Comparison of ENCODE assay signal across 8 cellular contexts in the genomic region with DNA sequence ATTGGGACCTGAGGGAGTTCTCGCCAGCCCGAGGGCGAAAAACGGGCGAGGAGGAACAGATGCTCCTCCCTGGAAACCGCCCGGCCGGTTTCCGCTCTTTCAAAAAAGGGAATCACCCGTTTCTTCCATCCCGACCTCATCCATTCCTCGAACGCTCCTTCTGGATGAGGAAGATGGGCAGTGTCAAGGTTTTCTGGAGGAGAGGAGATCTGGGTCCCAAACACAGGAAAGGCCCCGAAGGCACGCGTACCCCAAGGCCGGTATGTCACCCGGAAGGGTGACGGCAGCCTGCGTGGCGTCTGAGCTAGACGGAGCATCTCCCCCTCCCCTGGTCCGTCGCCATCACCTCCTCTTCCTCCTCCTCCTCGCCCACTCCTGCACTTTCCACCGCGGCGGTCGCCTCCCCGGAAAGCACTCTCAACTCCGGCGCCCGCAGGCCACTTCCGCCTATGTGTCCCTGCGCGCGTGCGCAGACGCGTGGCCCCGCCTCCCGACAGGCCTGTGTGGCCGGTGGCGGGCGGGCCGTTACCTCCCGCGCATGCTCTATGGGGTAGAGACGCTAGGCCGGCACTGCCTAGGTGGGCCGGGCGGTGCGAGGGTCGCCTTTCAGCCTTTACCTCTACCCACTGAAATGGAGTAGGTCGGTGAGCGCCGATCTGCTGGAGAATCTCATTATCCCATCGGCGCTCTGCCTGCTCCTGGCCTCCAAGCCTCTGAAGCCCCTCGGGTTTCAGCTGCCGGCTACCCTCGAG. TPM values are rescaled to one million over a fixed set of nuclear protein-coding genes. Genes with fewer than 3 reads are reported as not detected.
DNase-seq lines count a peak whose midpoint lies in the region; ATAC-seq and TF ChIP-seq lines count a peak whose summit lies in the region.

SLC35B3 (minus strand) TSS at position 453 of the 752 bp plus-strand sequence.

- H3K4me1 ChIP-seq in H9 (ENCODE audit: insufficient read depth, low read length), result no peaks in the 10 kb centered on the region

- H3K27me3 Mint-ChIP-seq in H9 (ENCODE audit: low read depth), result no peaks in the 10 kb centered on the region; the same call in 1 of the 2 replicates
- peaks cover 0 to 2% of the 10 kb centered on the region in 2 donors for H3K27me3 Mint-ChIP-seq in natural killer cell treated with Interleukin-12 subunit alpha and Interleukin-12 subunit beta and Interleukin-15 and Interleukin-18, amount 100 ng/mL, for 72 hours

- H2BK15ac ChIP-seq in H9 (ENCODE audit: low read depth, low read length), result no peak within 1 kb of the TSS

- no peak within 1 kb of the TSS for H2BK12ac ChIP-seq in H9 (ENCODE audit: insufficient read length, low read depth, low read length)

- peaks cover 5% of the 10 kb centered on the region for H3K23me2 ChIP-seq in H9 (ENCODE audit: insufficient read length, low read depth, low read length, poor library complexity, severe bottlenecking)

- no peaks in the 10 kb centered on the region for H3K79me1 ChIP-seq in H9 (ENCODE audit: insufficient read depth, low read depth, low read length, poor library complexity, severe bottlenecking)

- H3K23ac ChIP-seq in H9 (ENCODE audit: insufficient read length, low read depth, low read length), result no peak within 1 kb of the TSS

- peaks cover 2% of the 10 kb centered on the region; the same call in 1 of the 2 replicates for H3K79me2 ChIP-seq in H9 (ENCODE audit: insufficient read depth, low read length)

- H4K8ac ChIP-seq in H9 (replicated peaks; ENCODE audit: insufficient read length, low read depth, low read length), result no peak within 1 kb of the TSS

- no peaks in the 10 kb centered on the region for H3K27me3 ChIP-seq in H9 (ENCODE audit: insufficient read depth, low read length)

- peak within 1 kb of the TSS; percentile 70 for H3K4me3 ChIP-seq in fibroblast of pulmonary artery (replicated peaks; ENCODE audit: low read depth, low read length)

- H2BK20ac ChIP-seq in H9 (ENCODE audit: low read depth, low read length, poor library complexity, severe bottlenecking), result no peak within 1 kb of the TSS

- H3K56ac ChIP-seq in H9 (ENCODE audit: insufficient read length, low read depth, low read length), result no peak within 1 kb of the TSS

- H3K18ac ChIP-seq in H9 (ENCODE audit: insufficient read length, low read depth, low read length), result peak within 1 kb of the TSS; percentile 85

- peak within 1 kb of the TSS; percentile 75 for H3K9ac ChIP-seq in H9 (ENCODE audit: extremely low read depth, insufficient read length, low read length)

- no peak within 1 kb of the TSS for H3T11ph ChIP-seq in H9 (ENCODE audit: low read length)

- H3K4me3 Mint-ChIP-seq in H9, result peak within 1 kb of the TSS; percentile 95 to 96
- peak within 1 kb of the TSS; percentile 92 for H3K4me3 Mint-ChIP-seq in natural killer cell treated with Interleukin-12 subunit alpha and Interleukin-12 subunit beta and Interleukin-15 and Interleukin-18, amount 100 ng/mL, for 72 hours

- H3K36me3 Mint-ChIP-seq in H9 (ENCODE audit: insufficient read depth in 1 of 3, low read depth in 3 of 3), result peaks cover 0 to under 1% (median 0%) of the 10 kb centered on the region in 3 experiments; a peak in 1 of 7 replicates
- H3K36me3 Mint-ChIP-seq in natural killer cell treated with Interleukin-12 subunit alpha and Interleukin-12 subunit beta and Interleukin-15 and Interleukin-18, amount 100 ng/mL, for 72 hours, result no peaks in the 10 kb centered on the region

- WGBS in H9 (ENCODE audit: extremely low coverage, insufficient read length, low lambda C conversion rate), result no CpG with 5 or more reads among the region's 62 CpGs

- no peak within 1 kb of the TSS for H3K4ac ChIP-seq in H9 (ENCODE audit: low read depth, low read length)

- ATAC-seq in natural killer cell treated with Interleukin-12 subunit alpha and Interleukin-12 subunit beta and Interleukin-15 and Interleukin-18, amount 100 ng/mL, for 72 hours, result peak; percentile 98

- H4K5ac ChIP-seq in H9 (ENCODE audit: insufficient read length, low read depth, low read length), result no peak within 1 kb of the TSS

- H4K20me1 ChIP-seq in H9 (ENCODE audit: control insufficient read depth, insufficient read depth, insufficient read length), result no peaks in the 10 kb centered on the region

- peak within 1 kb of the TSS; percentile 88 to 95 (median 93) for H3K27ac Mint-ChIP-seq in H9
- peak within 1 kb of the TSS; percentile 94 to 98 for H3K27ac Mint-ChIP-seq in natural killer cell treated with Interleukin-12 subunit alpha and Interleukin-12 subunit beta and Interleukin-15 and Interleukin-18, amount 100 ng/mL, for 72 hours

- peaks cover 17 to 21% of the 10 kb centered on the region in 2 experiments for H3K4me1 Mint-ChIP-seq in H9
- peaks cover 18 to 27% of the 10 kb centered on the region in 2 donors for H3K4me1 Mint-ChIP-seq in natural killer cell treated with Interleukin-12 subunit alpha and Interleukin-12 subunit beta and Interleukin-15 and Interleukin-18, amount 100 ng/mL, for 72 hours (ENCODE audit: low read depth in 2 of 2)

- TF ChIP-seq CTCF in H9 (conservative IDR thresholded peaks at IDR 0.05) (no peak), fibroblast of pulmonary artery (IDR thresholded peaks at IDR 0.05; ENCODE audit: low read length, missing control alignments) (no peak)

- H2AK5ac ChIP-seq in H9 (ENCODE audit: insufficient read length, low read length), result no peak within 1 kb of the TSS

- H3K27ac ChIP-seq in H9 (ENCODE audit: insufficient read length, low read depth, low read length), result no peak within 1 kb of the TSS

- H3K4me2 ChIP-seq in H9 (ENCODE audit: insufficient read depth, insufficient read length, low read length), result peak within 1 kb of the TSS; percentile 80

- H2BK5ac ChIP-seq in H9 (ENCODE audit: insufficient read length, low read length), result no peak within 1 kb of the TSS

- H4K91ac ChIP-seq in H9 (ENCODE audit: insufficient read length, low read depth, low read length), result no peak within 1 kb of the TSS

- peak; percentile 93 for DNase-seq in ELR (ENCODE audit: low read depth)
- DNase-seq in H9, result peak; percentile 94
- peak; percentile 96 for DNase-seq in M059J (ENCODE audit: low read depth)
- DNase-seq in activated effector memory CD4-positive, alpha-beta T cell treated with Interleukin-2 at 50 U/mL for 16 hours, result peak; percentile 96
- DNase-seq in fibroblast of pulmonary artery (ENCODE audit: low read depth), result peak; percentile 94
- peak; percentile 99 for DNase-seq in natural killer cell treated with Interleukin-12 subunit alpha and Interleukin-12 subunit beta and Interleukin-15 and Interleukin-18, amount 100 ng/mL, for 72 hours (ENCODE audit: low spot score)
- DNase-seq in stimulated activated naive CD4-positive, alpha-beta T cell treated with Interleukin-2 at 50 U/mL for 16 hours (lab: John Stamatoyannopoulos, UW), result peak; percentile 97

- TF ChIP-seq POLR2A in Raji (IDR thresholded peaks at IDR 0.05; ENCODE audit: insufficient read depth, low read depth, low read length), result peak; percentile 85

- peak within 1 kb of the TSS; percentile 74 for H3K14ac ChIP-seq in H9 (ENCODE audit: insufficient read depth, low read length)

- no peaks in the 10 kb centered on the region for H3K9me3 Mint-ChIP-seq in H9
- no peaks in the 10 kb centered on the region for H3K9me3 Mint-ChIP-seq in natural killer cell treated with Interleukin-12 subunit alpha and Interleukin-12 subunit beta and Interleukin-15 and Interleukin-18, amount 100 ng/mL, for 72 hours

- no peaks in the 10 kb centered on the region for H3K9me3 ChIP-seq in H9 (ENCODE audit: control insufficient read depth, low read depth, low read length)

- H2BK120ac ChIP-seq in H9 (ENCODE audit: low read depth, low read length, poor library complexity, severe bottlenecking), result no peak within 1 kb of the TSS

- H2AFZ ChIP-seq in H9 (ENCODE audit: low read length), result peak within 1 kb of the TSS; percentile 50

RNA-seq across cellular contexts. Expression of gene SLC35B3, which starts in this region (rescaled TPM):
- 8.0 and 8.4 TPM in 2 replicates for total RNA-seq in H9 (2021)
- total RNA-seq in M059J (2014; rRNA removed; shearing (Covaris generic)), result 17.3 and 29.2 TPM in 2 replicates
- 10 to 100 TPM in 1 of 2 donors, 1 to 10 TPM in 1; 9.3 to 14.1 TPM for total RNA-seq in natural killer cell treated with Interleukin-12 subunit alpha and Interleukin-12 subunit beta and Interleukin-15 and Interleukin-18, amount 100 ng/mL, for 72 hours
